ENCODE assay signal across 16 cellular contexts in the genomic region with DNA sequence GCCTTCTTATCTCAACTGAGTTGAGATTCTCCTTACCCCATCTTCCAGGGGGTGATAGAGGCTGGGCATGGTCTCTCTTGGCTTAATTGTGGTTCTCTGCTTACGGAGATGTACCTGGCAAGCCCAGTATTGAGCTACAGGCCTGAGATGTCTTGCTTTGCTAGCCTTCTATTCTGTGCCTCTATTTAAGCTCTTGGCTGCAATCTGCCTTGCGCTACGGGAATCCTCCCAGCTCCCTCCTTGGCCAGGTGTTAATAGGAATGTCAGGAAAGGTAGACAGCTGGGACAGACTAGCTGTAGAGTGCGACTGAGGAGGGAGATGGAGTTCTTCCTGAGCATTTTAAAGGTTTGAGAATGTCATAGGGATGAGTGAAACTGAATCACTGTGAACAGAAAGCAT. TPM values are rescaled to one million over a fixed set of nuclear protein-coding genes. Genes with fewer than 3 reads are reported as not detected.
DNase-seq lines count a peak whose midpoint lies in the region; ATAC-seq and TF ChIP-seq lines count a peak whose summit lies in the region.
"Had no signal": no experiment of that assay in that cellular context is flagged by ENCODE, and none has a peak within 500 bp of the region (broad histone marks: within the 10 kb centered on the region; RNA-seq: fewer than 3 reads in every experiment).

No MANE protein-coding gene starts in this region.

- peak overlapping the region; percentile 39 for H3K27ac Mint-ChIP-seq in dendritic cell treated with granulocyte-macrophage colony-stimulating factor and Interleukin-4, amounts not matched to agents 40 ng/mL and 50 ng/mL, for 4 days

- peaks cover 90% of the 10 kb centered on the region for H3K36me3 Mint-ChIP-seq in dendritic cell treated with granulocyte-macrophage colony-stimulating factor and Interleukin-4, amounts not matched to agents 40 ng/mL and 50 ng/mL, for 4 days (ENCODE audit: low read depth)

- no peaks in the 10 kb centered on the region for H3K27me3 Mint-ChIP-seq in dendritic cell treated with granulocyte-macrophage colony-stimulating factor and Interleukin-4, amounts not matched to agents 40 ng/mL and 50 ng/mL, for 4 days
- H3K27me3 Mint-ChIP-seq: CD8-positive, alpha-beta memory T cell had no signal

- TF ChIP-seq CTCF in heart left ventricle (IDR thresholded peaks at IDR 0.05), result no peak

- no peaks in the 10 kb centered on the region for H3K9me3 Mint-ChIP-seq in dendritic cell treated with granulocyte-macrophage colony-stimulating factor and Interleukin-4, amounts not matched to agents 40 ng/mL and 50 ng/mL, for 4 days
- H3K9me3 Mint-ChIP-seq: CD8-positive, alpha-beta memory T cell had no signal

- H3K27ac ChIP-seq in heart left ventricle (peak overlapping the region in 7 of 12 donors; percentile 7 to 79 (median 62)), skeletal muscle tissue (ENCODE audit: low read depth, low read length) (peak overlapping the region; percentile 70)
- H3K27ac ChIP-seq: BLaER1 had no signal

- intact Hi-C loops in heart left ventricle (cut with DNase I) (no loop called here), Right ventricle myocardium inferior (cut with DNase I) (no loop called here)
- intact Hi-C loops in dendritic cell treated with granulocyte-macrophage colony-stimulating factor and Interleukin-4, amounts not matched to agents 40 ng/mL and 50 ng/mL, for 4 days (cut with micrococcal nuclease), result no loop called here

- H3K4me1 Mint-ChIP-seq in dendritic cell treated with granulocyte-macrophage colony-stimulating factor and Interleukin-4, amounts not matched to agents 40 ng/mL and 50 ng/mL, for 4 days (ENCODE audit: low read depth), result peaks cover 58% of the 10 kb centered on the region

- no peak overlapping the region for H3K9ac ChIP-seq in skeletal muscle tissue (ENCODE audit: low read depth in 1 of 3, low read length in 3 of 3)
- H3K9ac ChIP-seq: BLaER1 had no signal

- H3K9me3 ChIP-seq in heart left ventricle (no peaks in the 10 kb centered on the region), skeletal muscle tissue (ENCODE audit: control insufficient read depth in 3 of 3, low read length in 3 of 3) (no peaks in the 10 kb centered on the region)
- H3K9me3 ChIP-seq: BLaER1, Caco-2 had no signal

- H3K4me3 ChIP-seq in heart left ventricle, result no peak overlapping the region
- H3K4me3 ChIP-seq in H7 (ENCODE audit: insufficient read depth, low read depth, low read length), result no peak overlapping the region
- H3K4me3 ChIP-seq in skeletal muscle tissue (ENCODE audit: low read length in 3 of 3), result no peak overlapping the region
- H3K4me3 ChIP-seq: BLaER1 had no signal

- no peak for ATAC-seq in heart left ventricle
- ATAC-seq in Right ventricle myocardium inferior, result no peak
- no peak for ATAC-seq in GM19023 (IDR thresholded peaks at IDR 0.05; ENCODE audit: unreplicated experiment)
- ATAC-seq: HCT116 had no signal

- no peak for TF ChIP-seq POLR2A in heart left ventricle (IDR thresholded peaks at IDR 0.05)

- H3K27me3 ChIP-seq in heart left ventricle (no peaks in the 10 kb centered on the region), H7 (ENCODE audit: control insufficient read depth, insufficient read depth, low read length) (no peaks in the 10 kb centered on the region), skeletal muscle tissue (ENCODE audit: control insufficient read depth in 3 of 3, insufficient read depth in 3 of 3, low read length in 3 of 3) (no peaks in the 10 kb centered on the region)
- H3K27me3 ChIP-seq: BLaER1 had no signal

- WGBS in heart left ventricle, 4 donors, result 96 to 98% (median 97%) methylated on average over 4 of the region's 4 CpGs

- H3K4me1 ChIP-seq in heart left ventricle (peaks cover 0 to 49% (median 36%) of the 10 kb centered on the region in 12 donors), skeletal muscle tissue (ENCODE audit: control insufficient read depth in 3 of 3, insufficient read depth in 3 of 3, low read length in 3 of 3) (peaks cover 9 to 18% (median 15%) of the 10 kb centered on the region in 3 donors)
- H3K4me1 ChIP-seq: Caco-2 had no signal

- H3K36me3 ChIP-seq in heart left ventricle, result peaks cover 0 to 47% (median 11%) of the 10 kb centered on the region in 9 donors
- peaks cover 5% of the 10 kb centered on the region for H3K36me3 ChIP-seq in H7 (replicated peaks; ENCODE audit: control insufficient read depth, insufficient read depth, low read length)
- H3K36me3 ChIP-seq in skeletal muscle tissue (ENCODE audit: control insufficient read depth in 3 of 3, insufficient read depth in 3 of 3, low read length in 3 of 3), result peaks cover 2 to 18% (median 3%) of the 10 kb centered on the region in 3 donors

- no peak overlapping the region for H3K4me3 Mint-ChIP-seq in dendritic cell treated with granulocyte-macrophage colony-stimulating factor and Interleukin-4, amounts not matched to agents 40 ng/mL and 50 ng/mL, for 4 days
- H3K4me3 Mint-ChIP-seq: CD8-positive, alpha-beta memory T cell had no signal

- peak in 1 of 5 donors; percentile 1 for DNase-seq in heart left ventricle
- no peak for DNase-seq in Right ventricle myocardium inferior (ENCODE audit: missing footprints)
- peak; percentile 8 for DNase-seq in H7
- no peak for DNase-seq in NCI-H1105 treated with DMSO at 0.1 percent for 48 hours (lab: John Stamatoyannopoulos, UW)
- DNase-seq in NCI-H524 treated with DMSO at 0.1 percent for 48 hours (lab: John Stamatoyannopoulos, UW), result no peak
- DNase-seq: 8988T; AML-193; Caco-2; CD8-positive, alpha-beta memory T cell; DND-41; GF-D8 had no signal

RNA-seq across cellular contexts. Expression of gene IKBKE, which starts 10.6 kb away (rescaled TPM):
- 10 to 100 TPM in 1 of 9 donors, 1 to 10 TPM in 6, under 1 TPM in 2; 0.62 to 10.8 (median 1.1) TPM for total RNA-seq in heart left ventricle
- polyA plus RNA-seq in heart left ventricle, result under 1 TPM; 0.27 to 0.97 TPM
- total RNA-seq in Right ventricle myocardium inferior, result 0.62 TPM
- 5.8 and 9.4 TPM in 2 replicates for total RNA-seq in H7 (2014; rRNA removed; shearing (Covaris generic))
- 2.6 TPM for total RNA-seq in skeletal muscle tissue

RNA-seq across cellular contexts. Expression of gene RASSF5, which starts 47.6 kb away (rescaled TPM):
- total RNA-seq in heart left ventricle, result 10 to 100 TPM in 2 of 9 donors, 1 to 10 TPM in 7; 3.2 to 27.4 (median 5.8) TPM
- polyA plus RNA-seq in heart left ventricle, result 1 to 10 TPM; 1.3 to 1.8 TPM
- total RNA-seq in Right ventricle myocardium inferior, result 5.3 TPM
- total RNA-seq in H7 (2014; rRNA removed; shearing (Covaris generic)), result 0.24 and 0.70 TPM in 2 replicates
- total RNA-seq in skeletal muscle tissue, result 3.1 TPM
